11 cellular contexts compared by ENCODE assay signal in the genomic region with DNA sequence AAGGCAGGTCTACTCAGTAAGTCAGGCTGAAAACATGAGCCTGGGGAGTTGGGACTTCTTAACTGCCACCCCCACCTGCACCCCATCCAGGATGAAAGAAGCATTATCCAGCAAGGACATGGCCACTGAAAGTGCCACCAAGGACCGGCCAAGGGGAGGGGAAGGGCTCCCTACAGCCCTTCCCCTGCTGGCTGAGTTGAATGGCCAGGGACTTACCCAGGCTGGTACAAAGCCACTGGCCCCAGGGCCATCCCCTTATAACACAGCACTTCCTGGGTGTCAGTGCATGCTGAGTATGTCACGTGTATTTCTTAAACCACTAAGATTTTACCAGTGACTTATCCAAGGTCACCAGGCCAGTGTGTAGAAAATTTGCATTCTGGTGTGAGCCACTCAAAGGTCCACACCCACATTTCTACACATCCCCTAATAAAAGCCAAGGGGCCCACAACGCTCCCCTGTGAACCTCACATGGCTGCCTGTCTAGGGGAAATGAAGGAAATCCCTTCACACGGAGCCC. TPM values are rescaled to one million over a fixed set of nuclear protein-coding genes. Genes with fewer than 3 reads are reported as not detected.
DNase-seq lines count a peak whose midpoint lies in the region; ATAC-seq, FAIRE-seq and TF ChIP-seq lines count a peak whose summit lies in the region.
"Had no signal": no experiment of that assay in that cellular context is flagged by ENCODE, and none has a peak within 500 bp of the region (broad histone marks: within the 10 kb centered on the region; RNA-seq: fewer than 3 reads in every experiment).

No MANE protein-coding gene starts in this region.

- TF ChIP-seq CTCF in DOHH2 (IDR thresholded peaks at IDR 0.05; ENCODE audit: low read depth, low read length, poor library complexity, severe bottlenecking) (no peak), ascending aorta (IDR thresholded peaks at IDR 0.05) (no peak)

- no peaks in the 10 kb centered on the region for H3K36me3 Mint-ChIP-seq in activated CD4-positive, alpha-beta memory T cell treated with anti-CD3 and anti-CD28 coated beads for 36 hours

- H3K79me2 ChIP-seq in DOHH2 (ENCODE audit: control insufficient read depth, low read length), result no peaks in the 10 kb centered on the region

- H3K36me3 ChIP-seq in DOHH2 (ENCODE audit: control insufficient read depth, low read length) (no peaks in the 10 kb centered on the region), ascending aorta (no peaks in the 10 kb centered on the region)
- H3K36me3 ChIP-seq: lower lobe of right lung had no signal

- POLR2A ChIA-PET in activated CD4-positive, alpha-beta memory T cell treated with anti-CD3 and anti-CD28 coated beads for 36 hours (lab: Charles Lee), result interaction anchor here (1.9 to 3.7 kb wide), 2 partner anchors 27 to 31 kb away, joined by 5 to 43 read pairs; partner anchors contain the start of gene ZFP36L1

- no peaks in the 10 kb centered on the region for H3K27me3 ChIP-seq in DOHH2 (ENCODE audit: control insufficient read depth, low read length)
- no peaks in the 10 kb centered on the region for H3K27me3 ChIP-seq in ascending aorta

- intact Hi-C loops in activated CD4-positive, alpha-beta memory T cell treated with anti-CD3 and anti-CD28 coated beads for 36 hours (cut with micrococcal nuclease), result no loop called here
- intact Hi-C loops in ascending aorta (cut with DNase I), result no loop called here

- no peak overlapping the region for H3K4me3 Mint-ChIP-seq in activated CD4-positive, alpha-beta memory T cell treated with anti-CD3 and anti-CD28 coated beads for 36 hours

- DNase-seq in activated CD4-positive, alpha-beta memory T cell treated with anti-CD3 and anti-CD28 coated beads for 36 hours, result peak; percentile 63
- DNase-seq in frontal cortex (ENCODE audit: low spot score in 2 of 2), result no peak
- no peak for DNase-seq in ascending aorta (ENCODE audit: low spot score in 2 of 2)
- no peak for DNase-seq in HK-2 (ENCODE audit: unreplicated experiment)
- no peak for DNase-seq in SW 1271 (lab: John Stamatoyannopoulos, UW)
- DNase-seq: activated CD4-positive, alpha-beta T cell treated with anti-CD3 and anti-CD28 coated beads for 4 hours; DMS53; lower lobe of right lung had no signal

- CTCF ChIA-PET in activated CD4-positive, alpha-beta memory T cell treated with anti-CD3 and anti-CD28 coated beads for 36 hours (lab: Charles Lee), result interaction anchor here (1.1 to 12.7 kb wide), 6 partner anchors 7 to 877 kb away, joined by 3 to 218 read pairs (median 8); partner anchors contain the start of gene ZFP36L1

- H3K27me3 Mint-ChIP-seq in activated CD4-positive, alpha-beta memory T cell treated with anti-CD3 and anti-CD28 coated beads for 36 hours, result no peaks in the 10 kb centered on the region

- peak overlapping the region; percentile 78 for H3K4me2 ChIP-seq in DOHH2 (ENCODE audit: low read length)

- no peaks in the 10 kb centered on the region for H3K9me3 Mint-ChIP-seq in activated CD4-positive, alpha-beta memory T cell treated with anti-CD3 and anti-CD28 coated beads for 36 hours

- ATAC-seq in HG02981 (IDR thresholded peaks at IDR 0.05; ENCODE audit: unreplicated experiment), result peak; percentile 68
- ATAC-seq: lower lobe of right lung had no signal

- TF ChIP-seq POLR2A in GM19193 (IDR thresholded peaks at IDR 0.05; ENCODE audit: extremely low read depth, insufficient read depth, insufficient read length), result peak; percentile 85

- H4K20me1 ChIP-seq in DOHH2 (ENCODE audit: control insufficient read depth, insufficient read depth, low read depth, low read length), result no peaks in the 10 kb centered on the region

- FAIRE-seq in frontal cortex (lab: Jason Lieb, UNC), result no peak

- peak overlapping the region; percentile 60 for H3K27ac ChIP-seq in DOHH2 (ENCODE audit: low read depth, low read length)
- H3K27ac ChIP-seq in ascending aorta, result no peak overlapping the region
- H3K27ac ChIP-seq: lower lobe of right lung had no signal

- peaks cover 36% of the 10 kb centered on the region for H3K4me1 Mint-ChIP-seq in activated CD4-positive, alpha-beta memory T cell treated with anti-CD3 and anti-CD28 coated beads for 36 hours (ENCODE audit: low read depth)

- H3K4me3 ChIP-seq in DOHH2 (ENCODE audit: low read length), result peak overlapping the region; percentile 70
- no peak overlapping the region for H3K4me3 ChIP-seq in ascending aorta
- H3K4me3 ChIP-seq: lower lobe of right lung had no signal

- 0 out of 2 replicates have a peak, but pooled peaks cover 5% of the 10 kb centered on the region for H3F3A ChIP-seq in DOHH2 (ENCODE audit: control insufficient read depth, insufficient read depth)

- H3K9me2 ChIP-seq in DOHH2 (replicated peaks; ENCODE audit: control insufficient read depth, low read length), result no peaks in the 10 kb centered on the region

- no peak overlapping the region for H3K27ac Mint-ChIP-seq in activated CD4-positive, alpha-beta memory T cell treated with anti-CD3 and anti-CD28 coated beads for 36 hours

- H3K4me1 ChIP-seq in DOHH2 (ENCODE audit: control insufficient read depth, low read length), result peaks cover 76% of the 10 kb centered on the region
- H3K4me1 ChIP-seq in ascending aorta, result no peaks in the 10 kb centered on the region

- no peaks in the 10 kb centered on the region for H3K9me3 ChIP-seq in DOHH2 (ENCODE audit: control insufficient read depth, insufficient read depth, low read length)
- H3K9me3 ChIP-seq in ascending aorta, result no peaks in the 10 kb centered on the region
- H3K9me3 ChIP-seq: lower lobe of right lung had no signal

RNA-seq across cellular contexts. Expression of gene ZFP36L1, which starts 29.3 kb away (rescaled TPM):
- total RNA-seq in activated CD4-positive, alpha-beta memory T cell treated with anti-CD3 and anti-CD28 coated beads for 36 hours, result 100 to 1,000 TPM; 103 to 107 TPM
- total RNA-seq in frontal cortex, result 4.1 TPM
- 772 TPM for total RNA-seq in ascending aorta

Comparison
In these comparisons a context has a peak if more than half of its experiments do, and no peak if none do; other contexts are left out.
1. RNA of gene ZFP36L1, which starts 29.3 kb away (total RNA-seq): 772 TPM in ascending aorta (single experiment) and 103 to 107 TPM in activated CD4-positive, alpha-beta memory T cell treated with anti-CD3 and anti-CD28 coated beads for 36 hours; 4.1 TPM in frontal cortex (single experiment); every median in the first group is over 10 times any median in the second.